Comparison of ENCODE assay signal across 13 cellular contexts in genomic region chr15:80609512-80609946, GRCh38.
DNase-seq lines count a peak whose midpoint lies in the region; ATAC-seq, FAIRE-seq and TF ChIP-seq lines count a peak whose summit lies in the region.
"Had no signal": no experiment of that assay in that cellular context is flagged by ENCODE, and none has a peak within 500 bp of the region (broad histone marks: within the 10 kb centered on the region; RNA-seq: fewer than 3 reads in every experiment).

No MANE protein-coding gene starts in this region.

- H3K4me3 ChIP-seq in H1 (ENCODE audit: extremely low read depth in 1 of 4, insufficient read depth in 2 of 4, low read depth in 3 of 4, low read length in 4 of 4) (no peak overlapping the region), tibial artery (no peak overlapping the region)
- H3K4me3 ChIP-seq: spleen had no signal

- no peaks in the 10 kb centered on the region for H3K27me3 Mint-ChIP-seq in osteocyte (ENCODE audit: unreplicated experiment)
- H3K27me3 Mint-ChIP-seq in WTC11 (ENCODE audit: low read depth) = no peaks in the 10 kb centered on the region; the same call in 1 of the 2 replicates

- H2BK5ac ChIP-seq in H1 (ENCODE audit: low read depth, low read length) = no peak overlapping the region

- no peak overlapping the region for H3K23ac ChIP-seq in H1 (ENCODE audit: insufficient read length)

- H3K27me3 ChIP-seq in H1 (replicated peaks in 1 of 4; ENCODE audit: control insufficient read depth in 3 of 4, extremely low read depth in 1 of 4, insufficient read depth in 3 of 4, low read length in 3 of 4) (no peaks in the 10 kb centered on the region; a peak in 1 of 7 replicates), tibial artery (no peaks in the 10 kb centered on the region)

- no peak overlapping the region for H2BK15ac ChIP-seq in H1 (ENCODE audit: low read length)

- H4K20me1 ChIP-seq in H1 (replicated peaks in 1 of 2; ENCODE audit: control insufficient read depth in 1 of 2, insufficient read depth in 2 of 2, low read length in 2 of 2) = no peaks in the 10 kb centered on the region

- ATAC-seq in HG02798 (IDR thresholded peaks at IDR 0.05; ENCODE audit: poor library complexity, unreplicated experiment) = no peak
- ATAC-seq in WTC11 = no peak
- ATAC-seq: activated T-cell treated with anti-CD3 and anti-CD28 coated beads, Interleukin-2, amount 50 U/mL, for 4 hours had no signal

- POLR2A ChIA-PET in H1 (lab: Charles Lee; ENCODE audit: partially characterized antibody) (interaction anchor here (0.9 kb wide), 1 partner anchor 199 kb away, joined by 3 read pairs; no protein-coding TSS in a partner anchor), WTC11 (lab: Charles Lee) (no interaction called here)

- H3K4me2 ChIP-seq in H1 (ENCODE audit: insufficient read depth in 1 of 2, low read depth in 2 of 2, low read length in 2 of 2) = no peak overlapping the region

- no peak overlapping the region for H3K18ac ChIP-seq in H1 (ENCODE audit: extremely low read depth, low read length)

- no peak overlapping the region for H3K27ac ChIP-seq in H1 (ENCODE audit: low read depth, low read length)
- H3K27ac ChIP-seq in tibial artery = no peak overlapping the region
- H3K27ac ChIP-seq: spleen had no signal

- no peak for TF ChIP-seq POLR2A in H1 (IDR thresholded peaks at IDR 0.05; ENCODE audit: control extremely low read depth in 1 of 2, low read depth in 2 of 2, low read length in 2 of 2)

- H3K9me3 Mint-ChIP-seq in osteocyte (ENCODE audit: unreplicated experiment) (no peaks in the 10 kb centered on the region), WTC11 (peaks cover 4% of the 10 kb centered on the region; the same call in 1 of the 2 replicates)
- H3K9me3 Mint-ChIP-seq: activated T-cell treated with anti-CD3 and anti-CD28 coated beads, Interleukin-2, amount 50 U/mL, for 4 hours had no signal

- H3K23me2 ChIP-seq in H1 (ENCODE audit: low read depth, low read length) = no peaks in the 10 kb centered on the region

- no peak for TF ChIP-seq RAD21 in H1 (IDR thresholded peaks at IDR 0.05 in 1 of 2, conservative IDR thresholded peaks at IDR 0.05 in 1 of 2; ENCODE audit: low read depth in 2 of 2, low read length in 2 of 2)

- H2BK12ac ChIP-seq in H1 (ENCODE audit: low read depth, low read length) = no peak overlapping the region

- no peaks in the 10 kb centered on the region for H3K36me3 ChIP-seq in H1 (ENCODE audit: control insufficient read depth in 2 of 4, insufficient read depth in 4 of 4, low read length in 3 of 4)
- no peaks in the 10 kb centered on the region for H3K36me3 ChIP-seq in tibial artery
- H3K36me3 ChIP-seq: spleen had no signal

- H3K56ac ChIP-seq in H1 (replicated peaks; ENCODE audit: insufficient read length, low read depth, low read length) = no peak overlapping the region

- H3K4ac ChIP-seq in H1 (replicated peaks; ENCODE audit: insufficient read length, low read depth, low read length) = no peak overlapping the region

- H2BK120ac ChIP-seq in H1 (replicated peaks; ENCODE audit: low read depth, low read length) = no peak overlapping the region

- DNase-seq in HT1080 (ENCODE audit: low read depth) (peak; percentile 38), NCI-H69 (lab: John Stamatoyannopoulos, UW) (peak; percentile 91), H1 (ENCODE audit: low read depth in 1 of 2, low spot score in 2 of 2) (no peak), osteocyte (ENCODE audit: extremely low spot score, unreplicated experiment) (peak; percentile 56), WTC11 (ENCODE audit: low spot score) (no peak), tibial artery (no peak)
- DNase-seq: activated T-cell treated with anti-CD3 and anti-CD28 coated beads, Interleukin-2, amount 50 U/mL, for 4 hours; Caco-2; glutamatergic neuron; Kasumi-1; NCI-H510A; spleen had no signal

- H3K14ac ChIP-seq in H1 (ENCODE audit: insufficient read length) = no peak overlapping the region

- CTCF ChIA-PET in H1 (lab: Charles Lee; ENCODE audit: partially characterized antibody) (interaction anchor here (1.7 to 2.1 kb wide), 4 partner anchors 9 to 167 kb away, joined by 4 to 8 read pairs (median 4); no protein-coding TSS in a partner anchor), WTC11 (lab: Charles Lee) (no interaction called here)

- no peak for TF ChIP-seq EP300 in H1 (IDR thresholded peaks at IDR 0.05; ENCODE audit: borderline replicate concordance in 1 of 2, low read depth in 2 of 2, low read length in 2 of 2)

- H3K27ac Mint-ChIP-seq in osteocyte (ENCODE audit: unreplicated experiment) (no peak overlapping the region), WTC11 (no peak overlapping the region)

- H2BK20ac ChIP-seq in H1 (ENCODE audit: low read length) = no peak overlapping the region

- no peak overlapping the region for H2AK5ac ChIP-seq in H1 (ENCODE audit: low read depth, low read length)

- H3K9me3 ChIP-seq in H1 (ENCODE audit: insufficient read depth in 2 of 2, low read depth in 1 of 2, low read length in 1 of 2) (no peaks in the 10 kb centered on the region), tibial artery (no peaks in the 10 kb centered on the region)
- H3K9me3 ChIP-seq: Caco-2, spleen had no signal

- 79% methylated on average over 4 of the region's 4 CpGs; no CpG with 5 or more reads in 1 of the 2 experiments for WGBS in H1 (ENCODE audit: extremely low coverage in 1 of 2, insufficient coverage in 1 of 2, insufficient read length in 1 of 2, insufficient replicate concordance in 2 of 2, low coverage in 1 of 2, low lambda C conversion rate in 2 of 2, missing lambda C conversion rate in 1 of 2), 2 experiments

- intact Hi-C loops in tibial artery (cut with DNase I; ENCODE audit: low total_unique reads) = no loop called here

- H3K79me2 ChIP-seq in H1 (ENCODE audit: control insufficient read depth in 1 of 2, insufficient read depth in 2 of 2, low read length in 2 of 2) = no peaks in the 10 kb centered on the region

- H3K79me1 ChIP-seq in H1 (ENCODE audit: low read depth, low read length) = no peaks in the 10 kb centered on the region

- H4K91ac ChIP-seq in H1 (replicated peaks; ENCODE audit: insufficient read length, low read length) = no peak overlapping the region

- H3K4me3 Mint-ChIP-seq in osteocyte (ENCODE audit: unreplicated experiment) (no peak overlapping the region), WTC11 (no peak overlapping the region)
- H3K4me3 Mint-ChIP-seq: activated T-cell treated with anti-CD3 and anti-CD28 coated beads, Interleukin-2, amount 50 U/mL, for 4 hours had no signal

- no peak overlapping the region for H4K5ac ChIP-seq in H1 (ENCODE audit: insufficient read length, low read depth, low read length)

- H4K8ac ChIP-seq in H1 (ENCODE audit: extremely low read depth, insufficient read depth, low read length) = no peak overlapping the region

- H3K36me3 Mint-ChIP-seq in osteocyte (ENCODE audit: unreplicated experiment) = no peaks in the 10 kb centered on the region
- H3K36me3 Mint-ChIP-seq in WTC11 = no peaks in the 10 kb centered on the region

- 0 out of 2 replicates have a peak overlapping the region, but pooled peaks have one; percentile 32 for H2AFZ ChIP-seq in H1 (ENCODE audit: low read length)

- TF ChIP-seq CTCF in H1 (IDR thresholded peaks at IDR 0.05; ENCODE audit: control extremely low read depth in 1 of 3, insufficient read depth in 1 of 3, low read depth in 1 of 3, low read length in 3 of 3) = no peak
- TF ChIP-seq CTCF in osteocyte (IDR thresholded peaks at IDR 0.05) = no peak
- no peak for TF ChIP-seq CTCF in WTC11 (IDR thresholded peaks at IDR 0.05)
- no peak for TF ChIP-seq CTCF in tibial artery (IDR thresholded peaks at IDR 0.05)

- H3K4me1 ChIP-seq in H1 (replicated peaks in 1 of 4; ENCODE audit: control insufficient read depth in 3 of 4, insufficient read depth in 4 of 4, low read length in 3 of 4) (peaks cover 0 to 10% (median 3%) of the 10 kb centered on the region in 4 experiments; a peak in 4 of 7 replicates), tibial artery (peaks cover 0 to 20% (median 4%) of the 10 kb centered on the region in 4 donors)
- H3K4me1 ChIP-seq: Caco-2 had no signal

- FAIRE-seq in H1 (lab: Jason Lieb, UNC) = no peak

- H3K9ac ChIP-seq in H1 (replicated peaks in 1 of 4; ENCODE audit: extremely low read depth in 1 of 4, low read depth in 3 of 4, low read length in 3 of 4) = no peak overlapping the region

- H3K4me1 Mint-ChIP-seq in osteocyte (ENCODE audit: unreplicated experiment) = peaks cover 45% of the 10 kb centered on the region
- H3K4me1 Mint-ChIP-seq in WTC11 = peaks cover 30% of the 10 kb centered on the region

TF ChIP-seq in H1, 55 proteins besides CTCF, POLR2A, EP300 and RAD21 (continues in another document):
- no peak for TF ChIP-seq CHD1 (IDR thresholded peaks at IDR 0.05; ENCODE audit: low read depth, low read length)
- TF ChIP-seq TAF7 (optimal IDR thresholded peaks at IDR 0.05; ENCODE audit: borderline replicate concordance, low read depth, low read length) = no peak
- no peak for TF ChIP-seq CHD2 (IDR thresholded peaks at IDR 0.05; ENCODE audit: low read length)
- no peak for TF ChIP-seq EGR1 (IDR thresholded peaks at IDR 0.05; ENCODE audit: borderline replicate concordance, low read depth, low read length)
- no peak for TF ChIP-seq CBX8 (IDR thresholded peaks at IDR 0.05; ENCODE audit: borderline replicate concordance, low read depth, low read length)
- no peak for TF ChIP-seq ASH2L (IDR thresholded peaks at IDR 0.05; ENCODE audit: low read length)
- no peak for TF ChIP-seq KDM5A (IDR thresholded peaks at IDR 0.05; ENCODE audit: low read length)
- no peak for TF ChIP-seq CEBPB (IDR thresholded peaks at IDR 0.05; ENCODE audit: low read depth, low read length)
- no peak for TF ChIP-seq TBP (IDR thresholded peaks at IDR 0.05; ENCODE audit: low read depth, low read length)
- TF ChIP-seq HDAC6 (IDR thresholded peaks at IDR 0.05; ENCODE audit: low read depth, low read length) = no peak
- TF ChIP-seq BACH1 (IDR thresholded peaks at IDR 0.05; ENCODE audit: low read length) = no peak

TF ChIP-seq in WTC11, 78 proteins besides CTCF, POLR2A, EP300 and RAD21 (continues in another document):
- no peak for TF ChIP-seq SP1 (CRISPR knock-in tag; conservative IDR thresholded peaks at IDR 0.05)
- no peak for TF ChIP-seq MLX (CRISPR knock-in tag; IDR thresholded peaks at IDR 0.05)

Comparison
In these comparisons a context has a peak if more than half of its experiments do, and no peak if none do; other contexts are left out.
1. DNase-seq: peak in HT1080 (single experiment), NCI-H69 (single experiment) and osteocyte (single experiment); none in H1 (0 of 2), WTC11 (single experiment) and tibial artery (0 of 2).